20 cellular contexts compared by ENCODE assay signal in the genomic region with DNA sequence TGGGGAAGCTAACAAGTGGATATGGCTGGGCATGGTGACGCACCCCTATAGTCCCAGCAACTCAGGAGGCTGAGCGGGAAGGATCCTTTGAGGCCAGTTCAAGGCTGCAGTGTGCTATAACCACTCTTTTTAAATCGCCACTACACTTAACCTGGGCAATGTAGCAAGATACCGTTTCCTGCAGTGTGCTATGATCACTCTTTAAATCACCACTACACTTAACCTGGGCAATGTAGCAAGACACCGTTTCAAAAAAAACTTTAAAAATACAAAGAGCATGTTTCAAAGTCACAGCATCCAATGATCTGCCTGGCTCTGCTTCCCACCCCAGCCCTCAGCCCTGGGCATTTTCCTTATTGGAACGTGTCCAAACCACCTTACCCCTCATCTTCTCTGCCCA. TPM values are rescaled to one million over a fixed set of nuclear protein-coding genes. Genes with fewer than 3 reads are reported as not detected.
DNase-seq lines count a peak whose midpoint lies in the region; ATAC-seq, FAIRE-seq and TF ChIP-seq lines count a peak whose summit lies in the region.
"Had no signal": no experiment of that assay in that cellular context is flagged by ENCODE, and none has a peak within 500 bp of the region (broad histone marks: within the 10 kb centered on the region; RNA-seq: fewer than 3 reads in every experiment).

No MANE protein-coding gene starts in this region.

- peaks cover 15% of the 10 kb centered on the region; the same call in 2 of the 3 replicates for H3K79me2 ChIP-seq in K562 (ENCODE audit: control insufficient read depth, insufficient read depth, low read length)

- H2AFZ ChIP-seq in K562 (ENCODE audit: low read depth, low read length), result no peak overlapping the region

- H3K27ac ChIP-seq in left ventricle myocardium inferior (replicated peaks) (peak overlapping the region; percentile 38), right cardiac atrium (ENCODE audit: low read length) (no peak overlapping the region), K562 (ENCODE audit: extremely low read depth, low read depth, low read length) (no peak overlapping the region), layer of hippocampus (ENCODE audit: low read depth, low read length) (peak overlapping the region; percentile 63), substantia nigra (ENCODE audit: low read depth, low read length, poor library complexity, severe bottlenecking) (peak overlapping the region; percentile 95)
- H3K27ac ChIP-seq: BLaER1, KMS-11 had no signal

- H3K27me3 ChIP-seq in left ventricle myocardium inferior (ENCODE audit: low read depth), result no peaks in the 10 kb centered on the region
- H3K27me3 ChIP-seq in right cardiac atrium (ENCODE audit: control insufficient read depth, insufficient read depth), result no peaks in the 10 kb centered on the region
- H3K27me3 ChIP-seq in K562 (ENCODE audit: control insufficient read depth in 2 of 2, insufficient read depth in 2 of 2, low read length in 2 of 2), result no peaks in the 10 kb centered on the region
- no peaks in the 10 kb centered on the region for H3K27me3 ChIP-seq in layer of hippocampus (ENCODE audit: control insufficient read depth, insufficient read depth, low read length)
- H3K27me3 ChIP-seq: BLaER1 had no signal

- no peak for TF ChIP-seq CTCF in left ventricle myocardium inferior (IDR thresholded peaks at IDR 0.05; ENCODE audit: borderline replicate concordance)
- TF ChIP-seq CTCF in K562 (IDR thresholded peaks at IDR 0.05 in 2 of 3, conservative IDR thresholded peaks at IDR 0.05 in 1 of 3; ENCODE audit: insufficient read depth in 2 of 3, low read depth in 1 of 3, low read length in 3 of 3), result no peak

- H3K9ac ChIP-seq in K562 (ENCODE audit: insufficient read depth in 1 of 2, low read depth in 2 of 2, low read length in 2 of 2), result no peak overlapping the region
- H3K9ac ChIP-seq: BLaER1, KMS-11 had no signal

- intact Hi-C loops in left ventricle myocardium inferior (cut with micrococcal nuclease), result loop anchor here (10.0 kb wide), 1 partner anchor 58 kb away; no protein-coding TSS in a partner anchor
- intact Hi-C loops in right cardiac atrium (cut with DNase I), result no loop called here
- intact Hi-C loops in K562 (cut with micrococcal nuclease), result no loop called here

- H3K36me3 ChIP-seq in left ventricle myocardium inferior (peaks cover 88% of the 10 kb centered on the region), K562 (ENCODE audit: control insufficient read depth, insufficient read depth, low read length) (peaks cover 99% of the 10 kb centered on the region)

- TF ChIP-seq EP300 in K562 (IDR thresholded peaks at IDR 0.05; ENCODE audit: low read length), result no peak

- no peaks in the 10 kb centered on the region for H3K9me1 ChIP-seq in K562 (ENCODE audit: control insufficient read depth, insufficient read depth, low read length)

- no peak overlapping the region for H3K4me3 ChIP-seq in left ventricle myocardium inferior
- no peak overlapping the region for H3K4me3 ChIP-seq in right cardiac atrium (ENCODE audit: low read length)
- no peak overlapping the region for H3K4me3 ChIP-seq in K562
- H3K4me3 ChIP-seq: BLaER1 had no signal

- CTCF ChIA-PET in K562 (lab: Yijun Ruan, JAX; ENCODE audit: low intra/inter-chr PET ratio), result no interaction called here

- H3K4me2 ChIP-seq in K562 (ENCODE audit: insufficient read depth, low read length), result no peak overlapping the region
- H3K4me2 ChIP-seq: BLaER1, KMS-11 had no signal

- DNase-seq in left ventricle myocardium inferior (no peak), right cardiac atrium (no peak), K562 (ENCODE audit: extremely low read depth in 1 of 4, low spot score in 3 of 4) (no peak), substantia nigra (lab: John Stamatoyannopoulos, UW) (no peak), NCI-H82 (lab: John Stamatoyannopoulos, UW) (no peak)
- DNase-seq: Calu3; CD4-positive, alpha-beta memory T cell; MV-4-11; NCI-H1417 treated with DMSO at 0.1 percent for 48 hours; NCI-H187 treated with DMSO at 0.1 percent for 48 hours; NCI-H226; NCI-H524; PC-3; RPMI8226 had no signal

- in situ Hi-C loops in K562 (cut with MboI), result no loop called here

- POLR2A ChIA-PET in K562 (lab: Yijun Ruan, JAX), result interaction anchor here (1.0 to 2.6 kb wide), 7 partner anchors 8 to 64 kb away, joined by 3 to 9 read pairs (median 4); no protein-coding TSS in a partner anchor

- no peak for TF ChIP-seq RAD21 in K562 (CRISPR knock-in tag; conservative IDR thresholded peaks at IDR 0.05 in 1 of 2, IDR thresholded peaks at IDR 0.05 in 1 of 2)

- H3K4me1 ChIP-seq in left ventricle myocardium inferior (peaks cover 65% of the 10 kb centered on the region), right cardiac atrium (ENCODE audit: control insufficient read depth, insufficient read depth, low read length) (peaks cover 14% of the 10 kb centered on the region), K562 (replicated peaks in 1 of 2; ENCODE audit: control insufficient read depth in 2 of 2, insufficient read depth in 2 of 2, low read length in 2 of 2) (no peaks in the 10 kb centered on the region; a peak in 1 of 5 replicates)

- peaks cover 7% of the 10 kb centered on the region for H4K20me1 ChIP-seq in K562 (replicated peaks; ENCODE audit: control insufficient read depth, insufficient read depth, low read length)

- no peak for TF ChIP-seq POLR2A in K562 (conservative IDR thresholded peaks at IDR 0.05)

- FAIRE-seq in K562 (lab: Jason Lieb, UNC), result no peak
- FAIRE-seq: GM12891 had no signal

- no TSS peak for BruUV-seq in K562 (replicated peaks; lab: Mats Ljungman, UMichigan)

- WGBS in right cardiac atrium, result 91% methylated on average over 6 of the region's 6 CpGs
- 87% methylated on average over 6 of the region's 6 CpGs for WGBS in K562 (ENCODE audit: insufficient coverage, low coverage, missing lambda C conversion rate)

- no peaks in the 10 kb centered on the region for H3K9me3 ChIP-seq in left ventricle myocardium inferior (replicated peaks)
- no peaks in the 10 kb centered on the region for H3K9me3 ChIP-seq in right cardiac atrium (ENCODE audit: control insufficient read depth, low read length)
- no peaks in the 10 kb centered on the region for H3K9me3 ChIP-seq in K562 (replicated peaks; ENCODE audit: control insufficient read depth, insufficient read depth, low read depth, low read length)
- H3K9me3 ChIP-seq: BLaER1 had no signal

- ATAC-seq in right cardiac atrium, result no peak
- no peak for ATAC-seq in K562
- no peak for ATAC-seq in HG03139 (IDR thresholded peaks at IDR 0.05; ENCODE audit: unreplicated experiment)
- ATAC-seq in GM18868 (IDR thresholded peaks at IDR 0.05; ENCODE audit: unreplicated experiment), result no peak
- ATAC-seq: PC-3 had no signal

RNA-seq across cellular contexts. Expression of gene GRHPR, which starts 14.5 kb away (rescaled TPM):
- total RNA-seq in left ventricle myocardium inferior (104 TPM), right cardiac atrium (100 to 1,000 TPM in 3 of 4 donors, 10 to 100 TPM in 1; 92.2 to 119 (median 111) TPM), K562 (2014; rRNA removed) (142 and 188 TPM in 2 replicates), K562 (2014; rRNA removed; fragmentation: Illumina TruSeq; extraction: Trizol) (60.4 and 81.2 TPM in 2 replicates), K562 (2015; rRNA removed; fragmentation: Illumina TruSeq; extraction: Trizol) (124 and 128 TPM in 2 replicates), K562 (2021) (120 TPM in 2 replicates)
- polyA plus RNA-seq in right cardiac atrium (119 TPM), K562 (2011; rRNA removed) (140 and 170 TPM in 2 replicates), K562 (2014; fragmentation: Illumina TruSeq; extraction: Trizol) (108 and 122 TPM in 2 replicates), K562 (2014; fragmentation: Nextera tagmentation; extraction: Ambion mirVana) (10 to 100 TPM; 38.9 to 59.0 TPM), K562 (2014; rRNA removed) (144 and 164 TPM in 2 replicates)
- total RNA-seq in K562 (2011; cell fraction: chromatin; rRNA removed; ENCODE audit: low replicate concordance), result 153 and 249 TPM in 2 replicates
- 152 and 167 TPM in 2 replicates for total RNA-seq in K562 (2011; cell fraction: nucleolus; rRNA removed)
- total RNA-seq in K562 (2011; cell fraction: nucleoplasm; rRNA removed), result 169 and 188 TPM in 2 replicates
- 244 and 362 TPM in 2 replicates for polyA plus RNA-seq in K562 (2011; cell fraction: cytosol; rRNA removed)
- polyA plus RNA-seq in K562 (2011; cell fraction: nucleus; rRNA removed), result 198 and 228 TPM in 2 replicates
- polyA plus RNA-seq in K562 (2012), result 125 and 212 TPM in 2 replicates
- 88.7 and 103 TPM in 2 replicates for polyA minus RNA-seq in K562 (2011; rRNA and poly(A)+ RNA removed)
- polyA minus RNA-seq in K562 (2011; cell fraction: cytosol; rRNA and poly(A)+ RNA removed), result 76.4 and 82.6 TPM in 2 replicates
- polyA minus RNA-seq in K562 (2011; cell fraction: nucleus; rRNA and poly(A)+ RNA removed), result 75.5 and 95.9 TPM in 2 replicates

RNA-seq across cellular contexts. Expression of gene ZBTB5, which starts 28.2 kb away (rescaled TPM):
- total RNA-seq in left ventricle myocardium inferior (4.9 TPM), right cardiac atrium (1 to 10 TPM; 6.8 to 9.1 (median 7.3) TPM), K562 (2014; rRNA removed) (14.8 and 15.1 TPM in 2 replicates), K562 (2014; rRNA removed; fragmentation: Illumina TruSeq; extraction: Trizol) (14.8 and 15.3 TPM in 2 replicates), K562 (2015; rRNA removed; fragmentation: Illumina TruSeq; extraction: Trizol) (14.4 and 15.5 TPM in 2 replicates), K562 (2021) (16.6 and 18.9 TPM in 2 replicates)
- polyA plus RNA-seq in right cardiac atrium (3.8 TPM), K562 (2011; rRNA removed) (43.2 and 46.6 TPM in 2 replicates), K562 (2014; fragmentation: Illumina TruSeq; extraction: Trizol) (20.1 and 21.2 TPM in 2 replicates), K562 (2014; fragmentation: Nextera tagmentation; extraction: Ambion mirVana) (1 to 10 TPM; 2.3 to 4.7 TPM), K562 (2014; rRNA removed) (16.3 and 16.9 TPM in 2 replicates)
- 41.8 and 45.3 TPM in 2 replicates for total RNA-seq in K562 (2011; cell fraction: chromatin; rRNA removed; ENCODE audit: low replicate concordance)
- total RNA-seq in K562 (2011; cell fraction: nucleolus; rRNA removed), result 38.3 and 44.4 TPM in 2 replicates
- 44.4 and 47.6 TPM in 2 replicates for total RNA-seq in K562 (2011; cell fraction: nucleoplasm; rRNA removed)
- polyA plus RNA-seq in K562 (2011; cell fraction: cytosol; rRNA removed), result 33.1 and 42.6 TPM in 2 replicates
- 43.6 and 54.0 TPM in 2 replicates for polyA plus RNA-seq in K562 (2011; cell fraction: nucleus; rRNA removed)
- 13.7 and 13.8 TPM in 2 replicates for polyA plus RNA-seq in K562 (2012)
- polyA minus RNA-seq in K562 (2011; rRNA and poly(A)+ RNA removed), result 43.5 and 52.8 TPM in 2 replicates
- 15.8 and 19.3 TPM in 2 replicates for polyA minus RNA-seq in K562 (2011; cell fraction: cytosol; rRNA and poly(A)+ RNA removed)
- 20.2 and 29.5 TPM in 2 replicates for polyA minus RNA-seq in K562 (2011; cell fraction: nucleus; rRNA and poly(A)+ RNA removed)

RNA-seq across cellular contexts. Expression of gene POLR1E, which starts 48.7 kb away (rescaled TPM):
- total RNA-seq in left ventricle myocardium inferior (15.8 TPM), right cardiac atrium (10 to 100 TPM; 13.0 to 16.6 (median 15.6) TPM), K562 (2014; rRNA removed) (61.1 and 70.2 TPM in 2 replicates), K562 (2014; rRNA removed; fragmentation: Illumina TruSeq; extraction: Trizol) (102 and 104 TPM in 2 replicates), K562 (2015; rRNA removed; fragmentation: Illumina TruSeq; extraction: Trizol) (82.0 and 85.0 TPM in 2 replicates), K562 (2021) (69.0 and 73.1 TPM in 2 replicates)
- polyA plus RNA-seq in right cardiac atrium (9.3 TPM), K562 (2011; rRNA removed) (70.3 and 95.1 TPM in 2 replicates), K562 (2014; fragmentation: Illumina TruSeq; extraction: Trizol) (89.6 and 91.7 TPM in 2 replicates), K562 (2014; fragmentation: Nextera tagmentation; extraction: Ambion mirVana) (10 to 100 TPM; 18.9 to 39.4 TPM), K562 (2014; rRNA removed) (74.4 and 85.6 TPM in 2 replicates)
- 50.0 and 70.5 TPM in 2 replicates for total RNA-seq in K562 (2011; cell fraction: chromatin; rRNA removed; ENCODE audit: low replicate concordance)
- 44.6 and 55.7 TPM in 2 replicates for total RNA-seq in K562 (2011; cell fraction: nucleolus; rRNA removed)
- total RNA-seq in K562 (2011; cell fraction: nucleoplasm; rRNA removed), result 43.4 and 44.5 TPM in 2 replicates
- 41.3 and 55.7 TPM in 2 replicates for polyA plus RNA-seq in K562 (2011; cell fraction: cytosol; rRNA removed)
- polyA plus RNA-seq in K562 (2011; cell fraction: nucleus; rRNA removed), result 23.3 and 26.4 TPM in 2 replicates
- polyA plus RNA-seq in K562 (2012), result 52.5 and 66.7 TPM in 2 replicates
- polyA minus RNA-seq in K562 (2011; rRNA and poly(A)+ RNA removed), result 104 and 115 TPM in 2 replicates
- 34.6 and 39.5 TPM in 2 replicates for polyA minus RNA-seq in K562 (2011; cell fraction: cytosol; rRNA and poly(A)+ RNA removed)
- polyA minus RNA-seq in K562 (2011; cell fraction: nucleus; rRNA and poly(A)+ RNA removed), result 23.8 and 26.3 TPM in 2 replicates

Comparison
In these comparisons a context has a peak if more than half of its experiments do, and no peak if none do; other contexts are left out.
1. H3K27ac ChIP-seq: peak in left ventricle myocardium inferior (single experiment), layer of hippocampus (single experiment) and substantia nigra (single experiment); none in right cardiac atrium (single experiment) and K562 (single experiment).